26 cellular contexts compared by ENCODE assay signal in the genomic region with DNA sequence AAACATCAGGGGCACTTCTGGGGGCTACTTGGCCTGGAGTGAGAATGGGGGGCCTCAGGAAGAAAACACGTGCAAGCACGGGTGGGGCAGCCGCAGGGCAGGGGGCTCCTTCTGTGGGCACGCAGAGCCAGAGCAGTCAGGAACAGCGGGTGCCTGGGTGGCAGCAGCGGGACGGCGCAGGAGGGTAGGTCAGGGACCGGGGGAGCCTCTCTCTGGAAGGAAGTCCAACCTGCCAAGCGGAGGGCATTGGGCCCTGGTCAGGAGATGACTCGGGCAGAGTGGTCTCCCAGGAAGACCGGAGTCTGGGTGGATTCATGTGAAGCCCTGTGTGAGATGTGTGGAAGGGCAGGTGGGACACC. TPM values are rescaled to one million over a fixed set of nuclear protein-coding genes. Genes with fewer than 3 reads are reported as not detected.
DNase-seq lines count a peak whose midpoint lies in the region; ATAC-seq, FAIRE-seq and TF ChIP-seq lines count a peak whose summit lies in the region.
"Had no signal": no experiment of that assay in that cellular context is flagged by ENCODE, and none has a peak within 500 bp of the region (broad histone marks: within the 10 kb centered on the region; RNA-seq: fewer than 3 reads in every experiment).

No MANE protein-coding gene starts in this region.

- no peak overlapping the region for H3K4me3 Mint-ChIP-seq in activated naive CD4-positive, alpha-beta T cell treated with anti-CD3 and anti-CD28 coated beads, Interleukin-2, amount 10 ng/mL, durations not matched to agents 7 days and 5 days
- H3K4me3 Mint-ChIP-seq in CD8-positive, alpha-beta T cell = no peak overlapping the region
- H3K4me3 Mint-ChIP-seq in astrocyte (ENCODE audit: unreplicated experiment) (no peak overlapping the region), nephron (no peak overlapping the region)
- H3K4me3 Mint-ChIP-seq: HFFc6; T-helper 2 cell treated with Interferon-gamma antibody and Interleukin-4, amounts not matched to agents 5 μg/mL and 100 μg/mL, for 36 hours; type B pancreatic cell had no signal

- H3K4me1 ChIP-seq in CD8-positive, alpha-beta T cell (ENCODE audit: insufficient read depth, low read length) = peaks cover 23% of the 10 kb centered on the region
- peaks cover 11% of the 10 kb centered on the region for H3K4me1 ChIP-seq in astrocyte (ENCODE audit: insufficient read depth, low read length)
- H3K4me1 ChIP-seq: adrenal gland, BE2C had no signal

- H3K9me3 Mint-ChIP-seq in activated naive CD4-positive, alpha-beta T cell treated with anti-CD3 and anti-CD28 coated beads, Interleukin-2, amount 50 U/mL, for 72 hours = no peaks in the 10 kb centered on the region
- H3K9me3 Mint-ChIP-seq in activated naive CD4-positive, alpha-beta T cell treated with anti-CD3 and anti-CD28 coated beads, Interleukin-2, amount 10 ng/mL, durations not matched to agents 7 days and 5 days = no peaks in the 10 kb centered on the region
- no peaks in the 10 kb centered on the region for H3K9me3 Mint-ChIP-seq in CD8-positive, alpha-beta T cell
- H3K9me3 Mint-ChIP-seq in astrocyte (ENCODE audit: unreplicated experiment) = no peaks in the 10 kb centered on the region
- H3K9me3 Mint-ChIP-seq in nephron = no peaks in the 10 kb centered on the region
- H3K9me3 Mint-ChIP-seq: HFFc6; T-helper 2 cell treated with Interferon-gamma antibody and Interleukin-4, amounts not matched to agents 5 μg/mL and 100 μg/mL, for 36 hours; type B pancreatic cell had no signal

- no peak overlapping the region for H3K4me2 ChIP-seq in astrocyte (ENCODE audit: low read length)

- no peaks in the 10 kb centered on the region for H3K36me3 Mint-ChIP-seq in activated naive CD4-positive, alpha-beta T cell treated with anti-CD3 and anti-CD28 coated beads, Interleukin-2, amount 50 U/mL, for 72 hours
- no peaks in the 10 kb centered on the region for H3K36me3 Mint-ChIP-seq in activated naive CD4-positive, alpha-beta T cell treated with anti-CD3 and anti-CD28 coated beads, Interleukin-2, amount 10 ng/mL, durations not matched to agents 7 days and 5 days
- H3K36me3 Mint-ChIP-seq in CD8-positive, alpha-beta T cell = peaks cover 3% of the 10 kb centered on the region
- H3K36me3 Mint-ChIP-seq in astrocyte (ENCODE audit: low read depth, unreplicated experiment) (peaks cover 14% of the 10 kb centered on the region), nephron (ENCODE audit: low read depth) (no peaks in the 10 kb centered on the region)

- no peaks in the 10 kb centered on the region for H3K9me3 ChIP-seq in CD8-positive, alpha-beta T cell (ENCODE audit: low read length)
- H3K9me3 ChIP-seq in astrocyte (ENCODE audit: insufficient read depth, low read depth, low read length) = no peaks in the 10 kb centered on the region
- H3K9me3 ChIP-seq: adrenal gland, BE2C, gastrocnemius medialis, mucosa of descending colon, neutrophil had no signal

- TF ChIP-seq CTCF in CD8-positive, alpha-beta T cell (IDR thresholded peaks at IDR 0.05) = no peak
- TF ChIP-seq CTCF in astrocyte (IDR thresholded peaks at IDR 0.05; ENCODE audit: insufficient read depth, low read depth, low read length) (no peak), nephron (IDR thresholded peaks at IDR 0.05; ENCODE audit: unreplicated experiment in 3 of 3) (no peak)

- intact Hi-C loops in CD8-positive, alpha-beta T cell (cut with DNase I, micrococcal nuclease) = no loop called here

- H3K9ac ChIP-seq in astrocyte (ENCODE audit: low read length) = no peak overlapping the region
- H3K9ac ChIP-seq: GM23248 had no signal

- H3K27ac ChIP-seq in CD8-positive, alpha-beta T cell (ENCODE audit: low read depth, low read length) = no peak overlapping the region
- no peak overlapping the region for H3K27ac ChIP-seq in astrocyte (ENCODE audit: low read depth, low read length)
- H3K27ac ChIP-seq: adrenal gland, GM23248, neutrophil had no signal

- ATAC-seq in activated naive CD4-positive, alpha-beta T cell treated with anti-CD3 and anti-CD28 coated beads, Interleukin-2, amount 50 U/mL, for 72 hours = no peak
- ATAC-seq in CD8-positive, alpha-beta T cell = no peak
- ATAC-seq in HG02642 (IDR thresholded peaks at IDR 0.05; ENCODE audit: poor library complexity, unreplicated experiment) = no peak
- ATAC-seq in HG02852 (IDR thresholded peaks at IDR 0.05; ENCODE audit: unreplicated experiment) = no peak
- no peak for ATAC-seq in HG03097 (IDR thresholded peaks at IDR 0.05; ENCODE audit: low FRiP score, unreplicated experiment)
- ATAC-seq: gastrocnemius medialis, mucosa of descending colon had no signal

- no peak overlapping the region for H2AFZ ChIP-seq in astrocyte (ENCODE audit: low read depth, low read length)
- H2AFZ ChIP-seq: GM23248 had no signal

- H3K27me3 Mint-ChIP-seq in activated naive CD4-positive, alpha-beta T cell treated with anti-CD3 and anti-CD28 coated beads, Interleukin-2, amount 10 ng/mL, durations not matched to agents 7 days and 5 days = no peaks in the 10 kb centered on the region
- H3K27me3 Mint-ChIP-seq in CD8-positive, alpha-beta T cell (ENCODE audit: low read depth) = no peaks in the 10 kb centered on the region
- H3K27me3 Mint-ChIP-seq in astrocyte (ENCODE audit: low read depth, unreplicated experiment) (no peaks in the 10 kb centered on the region), nephron (ENCODE audit: low read depth) (no peaks in the 10 kb centered on the region)
- H3K27me3 Mint-ChIP-seq: progenitor cell of endocrine pancreas, type B pancreatic cell had no signal

- DNase-seq in activated naive CD4-positive, alpha-beta T cell treated with anti-CD3 and anti-CD28 coated beads, Interleukin-2, amount 50 U/mL, for 72 hours (ENCODE audit: low spot score in 2 of 2) = no peak
- DNase-seq in activated naive CD4-positive, alpha-beta T cell treated with anti-CD3 and anti-CD28 coated beads, Interleukin-2, amount 10 ng/mL, durations not matched to agents 7 days and 5 days = no peak
- DNase-seq in CD8-positive, alpha-beta T cell = no peak
- DNase-seq in astrocyte (ENCODE audit: low read depth) = no peak
- DNase-seq: activated CD4-positive, alpha-beta T cell treated with anti-CD3 and anti-CD28 coated beads for 4 hours; activated CD8-positive, alpha-beta memory T cell treated with anti-CD3 and anti-CD28 coated beads, Interleukin-2, amount 50 U/mL, for 48 hours; activated effector memory CD4-positive, alpha-beta T cell treated with Interleukin-2 at 50 U/mL for 16 hours; adrenal gland; BE2C; gastrocnemius medialis; GM23248; HFFc6; hypothalamus; NCI-H1092; NCI-H187 treated with DMSO at 0.1 percent for 48 hours; NCI-H2227 treated with DMSO at 0.1 percent for 48 hours had no signal

- CTCF ChIA-PET in activated naive CD4-positive, alpha-beta T cell treated with anti-CD3 and anti-CD28 coated beads, Interleukin-2, amount 10 ng/mL, durations not matched to agents 7 days and 5 days (lab: Charles Lee) = no interaction called here
- CTCF ChIA-PET in CD8-positive, alpha-beta T cell (lab: Charles Lee) = no interaction called here

- FAIRE-seq in astrocyte (lab: Jason Lieb, UNC) = no peak
- FAIRE-seq: colon had no signal

- no peaks in the 10 kb centered on the region for H3K27me3 ChIP-seq in CD8-positive, alpha-beta T cell (ENCODE audit: insufficient read depth, low read length)
- no peaks in the 10 kb centered on the region for H3K27me3 ChIP-seq in astrocyte (ENCODE audit: insufficient read depth, low read length)
- H3K27me3 ChIP-seq: adrenal gland, BE2C, gastrocnemius medialis, neutrophil had no signal

- no peaks in the 10 kb centered on the region for H3K79me2 ChIP-seq in astrocyte (ENCODE audit: insufficient read depth, low read length)

- POLR2A ChIA-PET in CD8-positive, alpha-beta T cell (lab: Charles Lee) = no interaction called here

- no peak overlapping the region for H3K4me3 ChIP-seq in CD8-positive, alpha-beta T cell (ENCODE audit: low read depth, low read length)
- H3K4me3 ChIP-seq in astrocyte (ENCODE audit: insufficient read depth, low read depth, low read length) = no peak overlapping the region
- H3K4me3 ChIP-seq: adrenal gland, gastrocnemius medialis, GM23248, mucosa of descending colon had no signal

- H3K27ac Mint-ChIP-seq in activated naive CD4-positive, alpha-beta T cell treated with anti-CD3 and anti-CD28 coated beads, Interleukin-2, amount 50 U/mL, for 72 hours = peak overlapping the region; percentile 29 to 59
- no peak overlapping the region for H3K27ac Mint-ChIP-seq in activated naive CD4-positive, alpha-beta T cell treated with anti-CD3 and anti-CD28 coated beads, Interleukin-2, amount 10 ng/mL, durations not matched to agents 7 days and 5 days
- H3K27ac Mint-ChIP-seq in CD8-positive, alpha-beta T cell = peak overlapping the region; percentile 87
- peak overlapping the region; percentile 80 for H3K27ac Mint-ChIP-seq in astrocyte (ENCODE audit: unreplicated experiment)
- H3K27ac Mint-ChIP-seq in nephron = peak overlapping the region; percentile 1 to 42 (median 9)

- peaks cover 17% of the 10 kb centered on the region for H3K4me1 Mint-ChIP-seq in activated naive CD4-positive, alpha-beta T cell treated with anti-CD3 and anti-CD28 coated beads, Interleukin-2, amount 10 ng/mL, durations not matched to agents 7 days and 5 days
- H3K4me1 Mint-ChIP-seq in CD8-positive, alpha-beta T cell (ENCODE audit: low read depth) = peaks cover 19% of the 10 kb centered on the region
- H3K4me1 Mint-ChIP-seq in astrocyte (ENCODE audit: low read depth, unreplicated experiment) (peaks cover 22% of the 10 kb centered on the region), nephron (peaks cover 52% of the 10 kb centered on the region)

- peaks cover 59% of the 10 kb centered on the region for H4K20me1 ChIP-seq in astrocyte (ENCODE audit: insufficient read depth, low read length)

- no peaks in the 10 kb centered on the region for H3K36me3 ChIP-seq in CD8-positive, alpha-beta T cell (ENCODE audit: insufficient read depth, low read length)
- H3K36me3 ChIP-seq in astrocyte (ENCODE audit: insufficient read depth, low read length) = no peaks in the 10 kb centered on the region
- H3K36me3 ChIP-seq: adrenal gland, BE2C, gastrocnemius medialis had no signal

RNA-seq across cellular contexts. Expression of a gene that starts 27.1 kb away (rescaled TPM):
- total RNA-seq in activated naive CD4-positive, alpha-beta T cell treated with anti-CD3 and anti-CD28 coated beads, Interleukin-2, amount 50 U/mL, for 72 hours = 10 to 100 TPM; 14.5 to 14.6 TPM
- total RNA-seq in CD8-positive, alpha-beta T cell = 1 to 10 TPM; 6.3 to 7.7 TPM
- 49.9 and 53.7 TPM in 2 replicates for total RNA-seq in astrocyte

RNA-seq across cellular contexts. Expression of a gene that starts 59.2 kb away (rescaled TPM):
- 10 to 100 TPM; 15.6 to 43.3 TPM for total RNA-seq in activated naive CD4-positive, alpha-beta T cell treated with anti-CD3 and anti-CD28 coated beads, Interleukin-2, amount 50 U/mL, for 72 hours
- total RNA-seq in CD8-positive, alpha-beta T cell = 10 to 100 TPM; 50.0 to 51.1 TPM
- total RNA-seq in astrocyte = 181 and 197 TPM in 2 replicates
